8 cellular contexts compared by ENCODE assay signal in genomic region chr19:17766543-17767131, GRCh38. TPM values are rescaled to one million over a fixed set of nuclear protein-coding genes. Genes with fewer than 3 reads are reported as not detected.
DNase-seq lines count a peak whose midpoint lies in the region; ATAC-seq and TF ChIP-seq lines count a peak whose summit lies in the region.

No MANE protein-coding gene starts in this region.

- H3K36me3 Mint-ChIP-seq in activated naive CD8-positive, alpha-beta T cell treated with anti-CD3 and anti-CD28 coated beads, Interleukin-2, amount 50 U/mL, for 24 hours (ENCODE audit: low read depth): peaks cover 36% of the 10 kb centered on the region
- H3K36me3 Mint-ChIP-seq in activated naive CD8-positive, alpha-beta T cell treated with anti-CD3 and anti-CD28 coated beads for 36 hours: peaks cover 21% of the 10 kb centered on the region
- peaks cover 56% of the 10 kb centered on the region for H3K36me3 Mint-ChIP-seq in activated CD4-positive, alpha-beta T cell treated with anti-CD3 and anti-CD28 coated beads, Interleukin-2, amount 10 ng/mL, durations not matched to agents 7 days and 5 days (ENCODE audit: low read depth)

- H3K4me1 ChIP-seq in gastroesophageal sphincter: peaks cover 0 to 10% (median 6%) of the 10 kb centered on the region in 3 donors
- peaks cover 37 to 39% of the 10 kb centered on the region in 2 experiments for H3K4me1 ChIP-seq in neutrophil (ENCODE audit: control insufficient read depth in 1 of 2, insufficient read depth in 1 of 2, low read depth in 1 of 2, low read length in 1 of 2)

- no peak for ATAC-seq in activated naive CD8-positive, alpha-beta T cell treated with anti-CD3 and anti-CD28 coated beads, Interleukin-2, amount 50 U/mL, for 24 hours
- ATAC-seq in gastroesophageal sphincter (peak; percentile 77), HG02642 (IDR thresholded peaks at IDR 0.05; ENCODE audit: poor library complexity, unreplicated experiment) (no peak)

- no peak overlapping the region for H3K27ac ChIP-seq in gastroesophageal sphincter
- peak overlapping the region; percentile 95 for H3K27ac ChIP-seq in neutrophil

- TF ChIP-seq EP300 in gastroesophageal sphincter (IDR thresholded peaks at IDR 0.05): no peak

- H3K4me3 ChIP-seq in gastroesophageal sphincter (peak overlapping the region in 1 of 2 donors; percentile 15), neutrophil (ENCODE audit: low read depth in 1 of 2, low read length in 1 of 2) (peak overlapping the region; percentile 17 to 24)

- H3K9me3 ChIP-seq in gastroesophageal sphincter (no peaks in the 10 kb centered on the region), neutrophil (no peaks in the 10 kb centered on the region)

- no peak for TF ChIP-seq POLR2A in gastroesophageal sphincter (IDR thresholded peaks at IDR 0.05)

- H3K27me3 ChIP-seq in gastroesophageal sphincter (peaks cover 22% of the 10 kb centered on the region), neutrophil (no peaks in the 10 kb centered on the region)

- no peaks in the 10 kb centered on the region for H3K9me3 Mint-ChIP-seq in activated naive CD8-positive, alpha-beta T cell treated with anti-CD3 and anti-CD28 coated beads, Interleukin-2, amount 50 U/mL, for 24 hours
- no peaks in the 10 kb centered on the region for H3K9me3 Mint-ChIP-seq in activated naive CD8-positive, alpha-beta T cell treated with anti-CD3 and anti-CD28 coated beads for 36 hours
- H3K9me3 Mint-ChIP-seq in activated CD4-positive, alpha-beta T cell treated with anti-CD3 and anti-CD28 coated beads, Interleukin-2, amount 10 ng/mL, durations not matched to agents 7 days and 5 days: no peaks in the 10 kb centered on the region

- peaks cover 4% of the 10 kb centered on the region for H3K4me1 Mint-ChIP-seq in activated naive CD8-positive, alpha-beta T cell treated with anti-CD3 and anti-CD28 coated beads, Interleukin-2, amount 50 U/mL, for 24 hours
- peaks cover 3% of the 10 kb centered on the region for H3K4me1 Mint-ChIP-seq in activated naive CD8-positive, alpha-beta T cell treated with anti-CD3 and anti-CD28 coated beads for 36 hours
- peaks cover 14% of the 10 kb centered on the region for H3K4me1 Mint-ChIP-seq in activated CD4-positive, alpha-beta T cell treated with anti-CD3 and anti-CD28 coated beads, Interleukin-2, amount 10 ng/mL, durations not matched to agents 7 days and 5 days

- DNase-seq in activated naive CD8-positive, alpha-beta T cell treated with anti-CD3 and anti-CD28 coated beads, Interleukin-2, amount 50 U/mL, for 24 hours: peak; percentile 59
- no peak for DNase-seq in activated naive CD8-positive, alpha-beta T cell treated with anti-CD3 and anti-CD28 coated beads for 36 hours
- peak; percentile 53 for DNase-seq in NCI-H2107 treated with DMSO at 0.1 percent for 48 hours (lab: John Stamatoyannopoulos, UW; ENCODE audit: unreplicated experiment)
- peak; percentile 44 for DNase-seq in activated CD4-positive, alpha-beta T cell treated with anti-CD3 and anti-CD28 coated beads, Interleukin-2, amount 10 ng/mL, durations not matched to agents 7 days and 5 days
- no peak for DNase-seq in stimulated activated naive CD4-positive, alpha-beta T cell treated with Interleukin-2 at 50 U/mL for 16 hours (lab: John Stamatoyannopoulos, UW)

- WGBS in gastroesophageal sphincter (ENCODE audit: low coverage in 1 of 2), 2 donors: 0% methylated on average over 2 to 11 of the region's 29 CpGs

- TF ChIP-seq CTCF in gastroesophageal sphincter (IDR thresholded peaks at IDR 0.05) (peak in 3 of 4 experiments; percentile 73 to 87 (median 79)), neutrophil (IDR thresholded peaks at IDR 0.05) (peak; percentile 81)

- no peak overlapping the region for H3K4me3 Mint-ChIP-seq in activated naive CD8-positive, alpha-beta T cell treated with anti-CD3 and anti-CD28 coated beads, Interleukin-2, amount 50 U/mL, for 24 hours
- no peak overlapping the region for H3K4me3 Mint-ChIP-seq in activated naive CD8-positive, alpha-beta T cell treated with anti-CD3 and anti-CD28 coated beads for 36 hours
- H3K4me3 Mint-ChIP-seq in activated CD4-positive, alpha-beta T cell treated with anti-CD3 and anti-CD28 coated beads, Interleukin-2, amount 10 ng/mL, durations not matched to agents 7 days and 5 days: no peak overlapping the region

- H3K36me3 ChIP-seq in gastroesophageal sphincter: no peaks in the 10 kb centered on the region
- H3K36me3 ChIP-seq in neutrophil: peaks cover 68% of the 10 kb centered on the region

- H3K27me3 Mint-ChIP-seq in activated naive CD8-positive, alpha-beta T cell treated with anti-CD3 and anti-CD28 coated beads, Interleukin-2, amount 50 U/mL, for 24 hours: no peaks in the 10 kb centered on the region
- no peaks in the 10 kb centered on the region for H3K27me3 Mint-ChIP-seq in activated naive CD8-positive, alpha-beta T cell treated with anti-CD3 and anti-CD28 coated beads for 36 hours
- no peaks in the 10 kb centered on the region for H3K27me3 Mint-ChIP-seq in activated CD4-positive, alpha-beta T cell treated with anti-CD3 and anti-CD28 coated beads, Interleukin-2, amount 10 ng/mL, durations not matched to agents 7 days and 5 days

- CTCF ChIA-PET in activated CD4-positive, alpha-beta T cell treated with anti-CD3 and anti-CD28 coated beads, Interleukin-2, amount 10 ng/mL, durations not matched to agents 7 days and 5 days (lab: Charles Lee): interaction anchor here (0.6 to 1.4 kb wide), 7 partner anchors 9 to 390 kb away, joined by 3 to 7 read pairs (median 3); no protein-coding TSS in a partner anchor

- H3K27ac Mint-ChIP-seq in activated naive CD8-positive, alpha-beta T cell treated with anti-CD3 and anti-CD28 coated beads, Interleukin-2, amount 50 U/mL, for 24 hours: no peak overlapping the region
- H3K27ac Mint-ChIP-seq in activated naive CD8-positive, alpha-beta T cell treated with anti-CD3 and anti-CD28 coated beads for 36 hours: no peak overlapping the region
- H3K27ac Mint-ChIP-seq in activated CD4-positive, alpha-beta T cell treated with anti-CD3 and anti-CD28 coated beads, Interleukin-2, amount 10 ng/mL, durations not matched to agents 7 days and 5 days: no peak overlapping the region

- POLR2A ChIA-PET in activated CD4-positive, alpha-beta T cell treated with anti-CD3 and anti-CD28 coated beads, Interleukin-2, amount 10 ng/mL, durations not matched to agents 7 days and 5 days (lab: Charles Lee): no interaction called here

RNA-seq across cellular contexts. Expression of gene FCHO1, which starts 15.4 kb away (rescaled TPM):
- 10 to 100 TPM; 35.8 to 38.7 TPM for total RNA-seq in activated naive CD8-positive, alpha-beta T cell treated with anti-CD3 and anti-CD28 coated beads for 36 hours
- total RNA-seq in activated CD4-positive, alpha-beta T cell treated with anti-CD3 and anti-CD28 coated beads, Interleukin-2, amount 10 ng/mL, durations not matched to agents 7 days and 5 days: 10 to 100 TPM; 76.3 to 84.1 TPM
- total RNA-seq in gastroesophageal sphincter: 1 to 10 TPM; 1.1 to 4.1 (median 3.2) TPM

RNA-seq across cellular contexts. Expression of gene B3GNT3, which starts 28.3 kb away (rescaled TPM):
- not detected for total RNA-seq in activated naive CD8-positive, alpha-beta T cell treated with anti-CD3 and anti-CD28 coated beads for 36 hours
- under 1 TPM; 0.35 to 0.81 TPM for total RNA-seq in activated CD4-positive, alpha-beta T cell treated with anti-CD3 and anti-CD28 coated beads, Interleukin-2, amount 10 ng/mL, durations not matched to agents 7 days and 5 days
- 1 to 10 TPM in 1 of 4 donors, not detected in 3; 4.7 TPM for total RNA-seq in gastroesophageal sphincter

RNA-seq across cellular contexts. Expression of gene MAP1S, which starts 47.4 kb away (rescaled TPM):
- total RNA-seq in activated naive CD8-positive, alpha-beta T cell treated with anti-CD3 and anti-CD28 coated beads for 36 hours: 10 to 100 TPM; 61.0 to 62.2 TPM
- 10 to 100 TPM; 75.3 to 75.7 TPM for total RNA-seq in activated CD4-positive, alpha-beta T cell treated with anti-CD3 and anti-CD28 coated beads, Interleukin-2, amount 10 ng/mL, durations not matched to agents 7 days and 5 days
- total RNA-seq in gastroesophageal sphincter: 10 to 100 TPM; 18.8 to 47.3 (median 23.9) TPM

RNA-seq across cellular contexts. Expression of gene INSL3, which starts 54.7 kb away (rescaled TPM):
- 1 to 10 TPM; 1.7 to 1.8 TPM for total RNA-seq in activated naive CD8-positive, alpha-beta T cell treated with anti-CD3 and anti-CD28 coated beads for 36 hours
- 1 to 10 TPM; 6.8 to 7.4 TPM for total RNA-seq in activated CD4-positive, alpha-beta T cell treated with anti-CD3 and anti-CD28 coated beads, Interleukin-2, amount 10 ng/mL, durations not matched to agents 7 days and 5 days
- total RNA-seq in gastroesophageal sphincter: not detected

Comparison
In these comparisons a context has a peak if more than half of its experiments do, and no peak if none do; other contexts are left out.
1. DNase-seq: peak in activated naive CD8-positive, alpha-beta T cell treated with anti-CD3 and anti-CD28 coated beads, Interleukin-2, amount 50 U/mL, for 24 hours (single experiment), NCI-H2107 treated with DMSO at 0.1 percent for 48 hours (single experiment) and activated CD4-positive, alpha-beta T cell treated with anti-CD3 and anti-CD28 coated beads, Interleukin-2, amount 10 ng/mL, durations not matched to agents 7 days and 5 days (single experiment); none in activated naive CD8-positive, alpha-beta T cell treated with anti-CD3 and anti-CD28 coated beads for 36 hours (single experiment) and stimulated activated naive CD4-positive, alpha-beta T cell treated with Interleukin-2 at 50 U/mL for 16 hours (single experiment).
2. RNA of gene FCHO1, which starts 15.4 kb away (total RNA-seq): 76.3 to 84.1 TPM in activated CD4-positive, alpha-beta T cell treated with anti-CD3 and anti-CD28 coated beads, Interleukin-2, amount 10 ng/mL, durations not matched to agents 7 days and 5 days and 35.8 to 38.7 TPM in activated naive CD8-positive, alpha-beta T cell treated with anti-CD3 and anti-CD28 coated beads for 36 hours; 1.1 to 4.1 TPM in gastroesophageal sphincter; every median in the first group is over 4 times any median in the second.